In the genomic region with DNA sequence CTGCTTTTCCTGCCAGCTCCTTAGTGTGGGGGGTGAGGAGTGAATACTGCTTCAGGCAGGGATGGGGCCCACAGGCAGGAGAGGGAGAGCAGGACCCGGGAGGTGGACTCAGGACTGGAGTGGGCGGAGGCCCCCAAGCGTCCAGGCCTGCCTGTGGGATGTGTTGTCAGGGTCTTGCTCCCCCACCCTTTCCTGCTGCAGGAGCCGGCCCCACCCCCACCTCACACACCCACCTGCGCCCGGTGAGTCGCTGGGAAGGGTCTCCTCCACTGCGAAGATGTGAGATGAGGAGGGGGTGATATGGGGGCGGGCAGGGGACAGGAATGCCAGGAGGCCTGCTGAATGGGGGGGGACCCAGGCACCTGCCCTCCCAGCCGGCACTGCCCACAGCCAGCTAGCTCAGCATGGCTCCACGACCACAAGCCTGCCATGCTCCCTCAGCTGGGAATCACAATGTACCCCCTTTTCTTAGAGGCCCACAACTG, we compare ENCODE assay signal across 10 cellular contexts. TPM values are rescaled to one million over a fixed set of nuclear protein-coding genes. Genes with fewer than 3 reads are reported as not detected.
DNase-seq lines count a peak whose midpoint lies in the region; ATAC-seq and TF ChIP-seq lines count a peak whose summit lies in the region.
"Had no signal": no experiment of that assay in that cellular context is flagged by ENCODE, and none has a peak within 500 bp of the region (broad histone marks: within the 10 kb centered on the region; RNA-seq: fewer than 3 reads in every experiment).

No MANE protein-coding gene starts in this region.

- 19 to 25% (median 20%) methylated on average over 6 to 11 of the region's 11 CpGs for WGBS in stomach, 5 donors

- TF ChIP-seq CTCF in stomach (IDR thresholded peaks at IDR 0.05), result no peak

- H3K27me3 ChIP-seq in HUES6 (ENCODE audit: control insufficient read depth, insufficient read depth, low read length) (peaks cover 19% of the 10 kb centered on the region), stomach (peaks cover 0 to 57% (median 15%) of the 10 kb centered on the region in 3 donors)

- H3K27ac ChIP-seq in HUES6 (ENCODE audit: low read depth, low read length), result no peak overlapping the region
- H3K27ac ChIP-seq in angular gyrus (ENCODE audit: low read depth, low read length), result peak overlapping the region; percentile 55
- H3K27ac ChIP-seq in stomach, result peak overlapping the region in 1 of 5 donors; percentile 77

- DNase-seq in stomach, result no peak
- DNase-seq in NCI-H526 treated with DMSO at 0.1 percent for 48 hours (lab: John Stamatoyannopoulos, UW), result no peak
- DNase-seq: activated CD8-positive, alpha-beta T cell treated with anti-CD3 and anti-CD28 coated beads, Interleukin-2, amount 10 ng/mL, durations not matched to agents 7 days and 5 days; foreskin melanocyte; NCI-H226 had no signal

- no peaks in the 10 kb centered on the region for H3K9me3 ChIP-seq in HUES6 (ENCODE audit: control insufficient read depth, insufficient read depth, low read depth, low read length)
- H3K9me3 ChIP-seq in iPS-18c (ENCODE audit: control insufficient read depth, insufficient read depth, low read length), result peaks cover 4% of the 10 kb centered on the region
- no peaks in the 10 kb centered on the region for H3K9me3 ChIP-seq in stomach

- H3K4me3 ChIP-seq in HUES6 (ENCODE audit: low read depth, low read length) (peak overlapping the region; percentile 82), iPS-18c (ENCODE audit: insufficient read depth, low read depth, low read length) (peak overlapping the region; percentile 77), stomach (peak overlapping the region; percentile 57 to 81 (median 68))

- ATAC-seq in HG03025 (IDR thresholded peaks at IDR 0.05; ENCODE audit: low FRiP score, unreplicated experiment) (no peak), GM18858 (IDR thresholded peaks at IDR 0.05; ENCODE audit: unreplicated experiment) (no peak)

- H3K36me3 ChIP-seq in HUES6 (ENCODE audit: control insufficient read depth, insufficient read depth, low read length) (0 out of 2 replicates have a peak, but pooled peaks cover 6% of the 10 kb centered on the region), stomach (no peaks in the 10 kb centered on the region)

- H3K4me1 ChIP-seq in HUES6 (ENCODE audit: control insufficient read depth, insufficient read depth, low read length), result peaks cover 20% of the 10 kb centered on the region
- H3K4me1 ChIP-seq in stomach, result peaks cover 18 to 41% (median 31%) of the 10 kb centered on the region in 4 donors

- TF ChIP-seq POLR2A in stomach (IDR thresholded peaks at IDR 0.05), result no peak

- TF ChIP-seq EP300 in stomach (IDR thresholded peaks at IDR 0.05), result no peak

- no peak overlapping the region for H3K9ac ChIP-seq in HUES6 (ENCODE audit: low read length)

- intact Hi-C loops in stomach (cut with DNase I; ENCODE audit: low total_unique reads), result no loop called here

RNA-seq across cellular contexts. Expression of a gene that starts 1.1 kb away (rescaled TPM):
- total RNA-seq in stomach, result 1 to 10 TPM in 2 of 5 donors, not detected in 3; 2.0 to 5.4 TPM
- under 1 TPM; 0.30 to 0.31 (median 0.31) TPM for polyA plus RNA-seq in stomach

RNA-seq across cellular contexts. Expression of a gene that starts 17.4 kb away (rescaled TPM):
- 100 to 1,000 TPM; 104 to 644 (median 239) TPM for total RNA-seq in stomach
- 100 to 1,000 TPM in 1 of 3 donors, 10 to 100 TPM in 2; 31.8 to 189 (median 78.9) TPM for polyA plus RNA-seq in stomach

RNA-seq across cellular contexts. Expression of a gene that starts 26.9 kb away (rescaled TPM):
- total RNA-seq in stomach, result 1 to 10 TPM in 1 of 5 donors, under 1 TPM in 1, not detected in 3; under 0.01 to 2.4 TPM
- polyA plus RNA-seq in stomach, result under 1 TPM; 0.12 to 0.53 (median 0.46) TPM

RNA-seq across cellular contexts. Expression of a gene that starts 37.9 kb away (rescaled TPM):
- 100 to 1,000 TPM in 3 of 5 donors, 10 to 100 TPM in 2; 42.0 to 351 (median 133) TPM for total RNA-seq in stomach
- 100 to 1,000 TPM; 124 to 161 (median 135) TPM for polyA plus RNA-seq in stomach

RNA-seq across cellular contexts. Expression of a gene that starts 54.1 kb away (rescaled TPM):
- total RNA-seq in stomach, result 10 to 100 TPM in 1 of 5 donors, 1 to 10 TPM in 2, under 1 TPM in 1, not detected in 1; 0.43 to 40.8 (median 3.5) TPM
- polyA plus RNA-seq in stomach, result 1 to 10 TPM; 4.5 to 6.0 (median 4.5) TPM
